Comparison of ENCODE assay signal across 24 cellular contexts in the genomic region with DNA sequence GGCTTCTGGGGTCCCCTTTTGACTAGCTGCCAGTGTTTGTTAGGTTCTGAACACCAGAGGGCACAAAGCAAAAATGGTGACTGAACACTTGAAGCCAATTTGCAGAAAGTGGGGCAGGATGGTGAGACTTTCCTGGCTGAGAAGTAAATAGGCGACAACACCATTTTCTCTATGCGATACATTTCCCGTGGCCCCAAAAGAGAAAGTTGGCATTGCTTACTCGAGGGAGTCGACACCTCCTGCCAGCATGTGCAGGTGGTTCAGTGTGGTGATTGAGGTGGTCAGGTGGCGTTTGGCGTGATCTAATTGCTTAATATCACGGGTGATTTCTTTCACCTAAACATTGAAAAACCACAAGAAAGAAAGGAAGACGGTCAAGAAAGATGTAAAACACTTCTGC.
"Had no signal": no experiment of that assay in that cellular context is flagged by ENCODE, and none has a peak within 500 bp of the region (broad histone marks: within the 10 kb centered on the region; RNA-seq: fewer than 3 reads in every experiment).

No MANE protein-coding gene starts in this region.

- H3K27ac ChIP-seq: colonic mucosa, esophagus squamous epithelium, lower lobe of right lung, neural progenitor cell, parathyroid adenoma, right lobe of liver, testis, tibial artery had no signal

- H3K9me3 ChIP-seq: colonic mucosa, esophagus squamous epithelium, heart right ventricle, lower lobe of right lung, right lobe of liver, testis, tibial artery had no signal

- DNase-seq: colonic mucosa; effector CD8-positive, alpha-beta T cell; erythroblast; esophagus squamous epithelium; foreskin melanocyte; glutamatergic neuron; heart right ventricle; hippocampal formation; left ventricle myocardium superior; lower lobe of right lung; right lobe of liver; small intestine; stimulated activated CD4-positive, alpha-beta T cell treated with anti-CD3 and anti-CD28 coated beads, Interleukin-15, amount 100 ng/mL, for 24 hours; stimulated activated CD4-positive, alpha-beta T cell treated with anti-CD3 and anti-CD28 coated beads, Interleukin-2, amount 100 ng/mL, for 48 hours; stimulated activated naive CD4-positive, alpha-beta T cell treated with Interleukin-2 at 50 U/mL for 16 hours; substantia nigra; testis; tibial artery had no signal

- H3K9me3 Mint-ChIP-seq: dendritic cell treated with granulocyte-macrophage colony-stimulating factor and Interleukin-4, amounts not matched to agents 40 ng/mL and 50 ng/mL, for 4 days; nephron; neural progenitor cell; type B pancreatic cell had no signal

- H3K27me3 ChIP-seq: colonic mucosa, esophagus squamous epithelium, heart right ventricle, neural progenitor cell, right lobe of liver, testis, tibial artery had no signal

- H3K4me3 ChIP-seq: colonic mucosa, esophagus squamous epithelium, heart right ventricle, lower lobe of right lung, neural progenitor cell, right lobe of liver, testis, tibial artery had no signal

- H3K4me1 ChIP-seq: colonic mucosa, lower lobe of right lung, neural progenitor cell, parathyroid adenoma, right lobe of liver, testis, tibial artery had no signal

- H3K36me3 ChIP-seq: colonic mucosa, neural progenitor cell had no signal

- H3K27me3 Mint-ChIP-seq: dendritic cell treated with granulocyte-macrophage colony-stimulating factor and Interleukin-4, amounts not matched to agents 40 ng/mL and 50 ng/mL, for 4 days; progenitor cell of endocrine pancreas; type B pancreatic cell had no signal

- ATAC-seq: left ventricle myocardium superior, lower lobe of right lung, right lobe of liver had no signal

- H3K4me3 Mint-ChIP-seq: dendritic cell treated with granulocyte-macrophage colony-stimulating factor and Interleukin-4, amounts not matched to agents 40 ng/mL and 50 ng/mL, for 4 days; nephron; neural progenitor cell; type B pancreatic cell had no signal

- H3K27ac Mint-ChIP-seq: dendritic cell treated with granulocyte-macrophage colony-stimulating factor and Interleukin-4, amounts not matched to agents 40 ng/mL and 50 ng/mL, for 4 days; nephron; progenitor cell of endocrine pancreas; type B pancreatic cell had no signal
